1 cellular context compared by ENCODE assay signal in the genomic region with DNA sequence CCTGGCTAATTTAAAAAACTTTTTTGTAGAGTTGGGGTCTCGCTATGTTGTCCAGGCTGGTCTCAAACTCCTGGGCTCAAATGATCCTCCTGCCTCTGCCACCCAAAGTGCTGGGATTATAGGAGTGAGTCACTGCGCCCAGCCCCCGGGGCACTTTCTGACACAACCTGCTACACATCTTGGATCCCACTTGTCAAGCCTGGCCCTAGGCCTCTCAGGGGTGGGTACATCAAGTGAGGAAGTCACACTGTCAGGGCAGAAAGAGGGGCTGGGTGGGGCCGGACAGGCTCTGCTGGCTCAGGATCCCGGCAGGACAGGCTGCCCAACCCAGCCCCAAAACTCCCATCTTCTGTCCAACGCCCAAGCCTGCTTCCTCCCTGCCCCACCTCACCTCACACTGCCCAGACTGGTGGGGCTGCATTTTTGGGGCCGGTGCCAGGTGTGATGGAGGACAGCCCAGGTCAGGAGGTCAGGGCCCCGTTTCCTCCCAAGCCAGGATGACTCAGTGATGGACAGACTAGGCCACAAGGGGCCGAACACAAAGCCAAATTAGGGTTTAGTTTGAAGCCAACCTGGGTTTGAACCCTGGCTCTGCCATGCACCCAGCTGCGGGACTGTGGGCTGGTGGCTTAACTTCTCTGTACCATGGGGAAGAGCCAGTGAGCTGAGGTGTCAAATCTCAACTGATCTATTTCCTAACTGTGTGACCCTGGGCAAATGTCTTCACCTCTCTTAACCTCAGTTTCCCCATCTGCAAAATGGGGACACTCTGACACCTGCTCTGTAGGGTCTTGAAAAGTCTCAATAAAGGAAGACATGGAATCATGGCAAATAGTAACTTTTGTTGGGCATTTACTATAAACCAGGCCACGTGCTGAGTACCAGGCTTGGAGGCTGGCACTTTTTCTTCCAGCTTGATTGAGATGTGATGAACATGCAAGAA.
A peak's percentile ranks its signal among the peaks of the same experiment; 100 is the strongest.
TF ChIP-seq lines count a peak whose summit lies in the region.

No MANE protein-coding gene starts in this region.

TF ChIP-seq in HEK293, 187 proteins besides CTCF, POLR2A, EP300 and RAD21 (continued from another document):
- TF ChIP-seq, protein P1, sequence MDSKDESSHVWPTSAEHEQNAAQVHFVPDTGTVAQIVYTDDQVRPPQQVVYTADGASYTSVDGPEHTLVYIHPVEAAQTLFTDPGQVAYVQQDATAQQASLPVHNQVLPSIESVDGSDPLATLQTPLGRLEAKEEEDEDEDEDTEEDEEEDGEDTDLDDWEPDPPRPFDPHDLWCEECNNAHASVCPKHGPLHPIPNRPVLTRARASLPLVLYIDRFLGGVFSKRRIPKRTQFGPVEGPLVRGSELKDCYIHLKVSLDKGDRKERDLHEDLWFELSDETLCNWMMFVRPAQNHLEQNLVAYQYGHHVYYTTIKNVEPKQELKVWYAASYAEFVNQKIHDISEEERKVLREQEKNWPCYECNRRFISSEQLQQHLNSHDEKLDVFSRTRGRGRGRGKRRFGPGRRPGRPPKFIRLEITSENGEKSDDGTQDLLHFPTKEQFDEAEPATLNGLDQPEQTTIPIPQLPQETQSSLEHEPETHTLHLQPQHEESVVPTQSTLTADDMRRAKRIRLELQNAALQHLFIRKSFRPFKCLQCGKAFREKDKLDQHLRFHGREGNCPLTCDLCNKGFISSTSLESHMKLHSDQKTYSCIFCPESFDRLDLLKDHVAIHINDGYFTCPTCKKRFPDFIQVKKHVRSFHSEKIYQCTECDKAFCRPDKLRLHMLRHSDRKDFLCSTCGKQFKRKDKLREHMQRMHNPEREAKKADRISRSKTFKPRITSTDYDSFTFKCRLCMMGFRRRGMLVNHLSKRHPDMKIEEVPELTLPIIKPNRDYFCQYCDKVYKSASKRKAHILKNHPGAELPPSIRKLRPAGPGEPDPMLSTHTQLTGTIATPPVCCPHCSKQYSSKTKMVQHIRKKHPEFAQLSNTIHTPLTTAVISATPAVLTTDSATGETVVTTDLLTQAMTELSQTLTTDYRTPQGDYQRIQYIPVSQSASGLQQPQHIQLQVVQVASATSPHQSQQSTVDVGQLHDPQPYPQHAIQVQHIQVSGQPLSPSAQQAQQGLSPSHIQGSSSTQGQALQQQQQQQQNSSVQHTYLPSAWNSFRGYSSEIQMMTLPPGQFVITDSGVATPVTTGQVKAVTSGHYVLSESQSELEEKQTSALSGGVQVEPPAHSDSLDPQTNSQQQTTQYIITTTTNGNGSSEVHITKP (tag by site-specific recombination; IDR thresholded peaks at IDR 0.05): peak; percentile 17; the same call in 1 of the 2 replicates
- TF ChIP-seq ZNF121 (tag by site-specific recombination; IDR thresholded peaks at IDR 0.05) (peak; percentile 92), ZNF664 (tag by site-specific recombination; IDR thresholded peaks at IDR 0.05) (no peak), ZNF560 (tag by site-specific recombination; IDR thresholded peaks at IDR 0.05; ENCODE audit: borderline replicate concordance) (no peak), ZNF146 (tag by site-specific recombination; IDR thresholded peaks at IDR 0.05) (no peak), PRDM1 (tag by site-specific recombination; IDR thresholded peaks at IDR 0.05) (no peak), IKZF3 (tag by site-specific recombination; IDR thresholded peaks at IDR 0.05) (0 out of 2 replicates have a peak, but pooled peaks have one; percentile 16), KLF1 (tag by site-specific recombination; IDR thresholded peaks at IDR 0.05) (peak; percentile 77), ZNF660 (tag by site-specific recombination; IDR thresholded peaks at IDR 0.05) (no peak), SP2 (tag by site-specific recombination; IDR thresholded peaks at IDR 0.05) (peak; percentile 42), GLIS2 (tag by site-specific recombination; IDR thresholded peaks at IDR 0.05) (no peak), SP7 (tag by site-specific recombination; IDR thresholded peaks at IDR 0.05) (peak; percentile 21; the same call in 1 of the 2 replicates)
- TF ChIP-seq, protein P2, sequence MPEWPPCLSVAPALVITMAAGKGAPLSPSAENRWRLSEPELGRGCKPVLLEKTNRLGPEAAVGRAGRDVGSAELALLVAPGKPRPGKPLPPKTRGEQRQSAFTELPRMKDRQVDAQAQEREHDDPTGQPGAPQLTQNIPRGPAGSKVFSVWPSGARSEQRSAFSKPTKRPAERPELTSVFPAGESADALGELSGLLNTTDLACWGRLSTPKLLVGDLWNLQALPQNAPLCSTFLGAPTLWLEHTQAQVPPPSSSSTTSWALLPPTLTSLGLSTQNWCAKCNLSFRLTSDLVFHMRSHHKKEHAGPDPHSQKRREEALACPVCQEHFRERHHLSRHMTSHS (tag by site-specific recombination; IDR thresholded peaks at IDR 0.05): no peak
- TF ChIP-seq, protein P3, sequence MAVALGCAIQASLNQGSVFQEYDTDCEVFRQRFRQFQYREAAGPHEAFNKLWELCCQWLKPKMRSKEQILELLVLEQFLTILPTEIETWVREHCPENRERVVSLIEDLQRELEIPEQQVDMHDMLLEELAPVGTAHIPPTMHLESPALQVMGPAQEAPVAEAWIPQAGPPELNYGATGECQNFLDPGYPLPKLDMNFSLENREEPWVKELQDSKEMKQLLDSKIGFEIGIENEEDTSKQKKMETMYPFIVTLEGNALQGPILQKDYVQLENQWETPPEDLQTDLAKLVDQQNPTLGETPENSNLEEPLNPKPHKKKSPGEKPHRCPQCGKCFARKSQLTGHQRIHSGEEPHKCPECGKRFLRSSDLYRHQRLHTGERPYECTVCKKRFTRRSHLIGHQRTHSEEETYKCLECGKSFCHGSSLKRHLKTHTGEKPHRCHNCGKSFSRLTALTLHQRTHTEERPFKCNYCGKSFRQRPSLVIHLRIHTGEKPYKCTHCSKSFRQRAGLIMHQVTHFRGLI (tag by site-specific recombination; IDR thresholded peaks at IDR 0.05): peak; percentile 84
- TF ChIP-seq, protein P4, sequence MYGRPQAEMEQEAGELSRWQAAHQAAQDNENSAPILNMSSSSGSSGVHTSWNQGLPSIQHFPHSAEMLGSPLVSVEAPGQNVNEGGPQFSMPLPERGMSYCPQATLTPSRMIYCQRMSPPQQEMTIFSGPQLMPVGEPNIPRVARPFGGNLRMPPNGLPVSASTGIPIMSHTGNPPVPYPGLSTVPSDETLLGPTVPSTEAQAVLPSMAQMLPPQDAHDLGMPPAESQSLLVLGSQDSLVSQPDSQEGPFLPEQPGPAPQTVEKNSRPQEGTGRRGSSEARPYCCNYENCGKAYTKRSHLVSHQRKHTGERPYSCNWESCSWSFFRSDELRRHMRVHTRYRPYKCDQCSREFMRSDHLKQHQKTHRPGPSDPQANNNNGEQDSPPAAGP (tag by site-specific recombination; IDR thresholded peaks at IDR 0.05): peak; percentile 81; the same call in 1 of the 2 replicates
- TF ChIP-seq, protein P5, sequence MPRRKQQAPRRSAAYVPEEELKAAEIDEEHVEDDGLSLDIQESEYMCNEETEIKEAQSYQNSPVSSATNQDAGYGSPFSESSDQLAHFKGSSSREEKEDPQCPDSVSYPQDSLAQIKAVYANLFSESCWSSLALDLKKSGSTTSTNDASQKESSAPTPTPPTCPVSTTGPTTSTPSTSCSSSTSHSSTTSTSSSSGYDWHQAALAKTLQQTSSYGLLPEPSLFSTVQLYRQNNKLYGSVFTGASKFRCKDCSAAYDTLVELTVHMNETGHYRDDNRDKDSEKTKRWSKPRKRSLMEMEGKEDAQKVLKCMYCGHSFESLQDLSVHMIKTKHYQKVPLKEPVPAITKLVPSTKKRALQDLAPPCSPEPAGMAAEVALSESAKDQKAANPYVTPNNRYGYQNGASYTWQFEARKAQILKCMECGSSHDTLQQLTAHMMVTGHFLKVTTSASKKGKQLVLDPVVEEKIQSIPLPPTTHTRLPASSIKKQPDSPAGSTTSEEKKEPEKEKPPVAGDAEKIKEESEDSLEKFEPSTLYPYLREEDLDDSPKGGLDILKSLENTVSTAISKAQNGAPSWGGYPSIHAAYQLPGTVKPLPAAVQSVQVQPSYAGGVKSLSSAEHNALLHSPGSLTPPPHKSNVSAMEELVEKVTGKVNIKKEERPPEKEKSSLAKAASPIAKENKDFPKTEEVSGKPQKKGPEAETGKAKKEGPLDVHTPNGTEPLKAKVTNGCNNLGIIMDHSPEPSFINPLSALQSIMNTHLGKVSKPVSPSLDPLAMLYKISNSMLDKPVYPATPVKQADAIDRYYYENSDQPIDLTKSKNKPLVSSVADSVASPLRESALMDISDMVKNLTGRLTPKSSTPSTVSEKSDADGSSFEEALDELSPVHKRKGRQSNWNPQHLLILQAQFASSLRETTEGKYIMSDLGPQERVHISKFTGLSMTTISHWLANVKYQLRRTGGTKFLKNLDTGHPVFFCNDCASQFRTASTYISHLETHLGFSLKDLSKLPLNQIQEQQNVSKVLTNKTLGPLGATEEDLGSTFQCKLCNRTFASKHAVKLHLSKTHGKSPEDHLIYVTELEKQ (tag by site-specific recombination; IDR thresholded peaks at IDR 0.05; ENCODE audit: borderline replicate concordance): no peak
TF ChIP-seq in HEK293: peak in this region for 11.
